Comparison of ENCODE assay signal across 10 cellular contexts in genomic region chr11:3169952-3170755, GRCh38. TPM values are rescaled to one million over a fixed set of nuclear protein-coding genes. Genes with fewer than 3 reads are reported as not detected.
DNase-seq lines count a peak whose midpoint lies in the region; ATAC-seq, FAIRE-seq and TF ChIP-seq lines count a peak whose summit lies in the region.
"Had no signal": no experiment of that assay in that cellular context is flagged by ENCODE, and none has a peak within 500 bp of the region (broad histone marks: within the 10 kb centered on the region; RNA-seq: fewer than 3 reads in every experiment).

No MANE protein-coding gene starts in this region.

- H3K27me3 ChIP-seq in H1 (replicated peaks in 1 of 4; ENCODE audit: control insufficient read depth in 3 of 4, extremely low read depth in 1 of 4, insufficient read depth in 3 of 4, low read length in 3 of 4) (peaks cover 0 to 22% (median 12%) of the 10 kb centered on the region in 4 experiments; a peak in 6 of 7 replicates), osteoblast (ENCODE audit: insufficient read depth, low read length) (no peaks in the 10 kb centered on the region)

- no peak overlapping the region for H3K4ac ChIP-seq in H1 (replicated peaks; ENCODE audit: insufficient read length, low read depth, low read length)

- H3K23ac ChIP-seq in H1 (ENCODE audit: insufficient read length), result no peak overlapping the region

- H3K9me3 ChIP-seq in H1 (ENCODE audit: insufficient read depth in 2 of 2, low read depth in 1 of 2, low read length in 1 of 2) (no peaks in the 10 kb centered on the region), osteoblast (ENCODE audit: low read depth, low read length) (no peaks in the 10 kb centered on the region)

- H3K36me3 Mint-ChIP-seq in CD14-positive monocyte, result no peaks in the 10 kb centered on the region

- no peak overlapping the region for H4K5ac ChIP-seq in H1 (ENCODE audit: insufficient read length, low read depth, low read length)

- 86% methylated on average over 15 of the region's 20 CpGs; no CpG with 5 or more reads in 1 of the 2 experiments for WGBS in H1 (ENCODE audit: extremely low coverage in 1 of 2, insufficient coverage in 1 of 2, insufficient read length in 1 of 2, insufficient replicate concordance in 2 of 2, low coverage in 1 of 2, low lambda C conversion rate in 2 of 2, missing lambda C conversion rate in 1 of 2), 2 experiments

- H2BK12ac ChIP-seq in H1 (ENCODE audit: low read depth, low read length), result 0 out of 2 replicates have a peak overlapping the region, but pooled peaks have one; percentile 21

- no peak for ATAC-seq in HG02678 (IDR thresholded peaks at IDR 0.05; ENCODE audit: unreplicated experiment)

- 0 out of 4 replicates have a peak overlapping the region, but pooled peaks of 1 of the 2 experiments have one; percentile 11 for H3K4me2 ChIP-seq in H1 (ENCODE audit: insufficient read depth in 1 of 2, low read depth in 2 of 2, low read length in 2 of 2)
- H3K4me2 ChIP-seq in osteoblast (ENCODE audit: insufficient read depth, low read length), result peak overlapping the region; percentile 99

- TF ChIP-seq EP300 in H1 (IDR thresholded peaks at IDR 0.05; ENCODE audit: borderline replicate concordance in 1 of 2, low read depth in 2 of 2, low read length in 2 of 2), result no peak

- H3K4me3 Mint-ChIP-seq in CD14-positive monocyte, result peak overlapping the region; percentile 71 to 88

- no peak overlapping the region for H2AK5ac ChIP-seq in H1 (ENCODE audit: low read depth, low read length)

- H3K36me3 ChIP-seq in H1 (ENCODE audit: control insufficient read depth in 2 of 4, insufficient read depth in 4 of 4, low read length in 3 of 4) (no peaks in the 10 kb centered on the region; a peak in 1 of 8 replicates), osteoblast (ENCODE audit: insufficient read depth, low read length) (no peaks in the 10 kb centered on the region)

- TF ChIP-seq POLR2A in H1 (IDR thresholded peaks at IDR 0.05; ENCODE audit: control extremely low read depth in 1 of 2, low read depth in 2 of 2, low read length in 2 of 2), result no peak

- H3K27ac ChIP-seq in H1 (ENCODE audit: low read depth, low read length) (no peak overlapping the region), osteoblast (ENCODE audit: low read depth, low read length) (peak overlapping the region; percentile 80)

- DNase-seq in CD14-positive monocyte (ENCODE audit: low spot score), result no peak
- peak; percentile 71 for DNase-seq in M059J (ENCODE audit: low read depth)
- no peak for DNase-seq in H1 (ENCODE audit: low read depth in 1 of 2, low spot score in 2 of 2)
- DNase-seq in osteoblast (ENCODE audit: insufficient read length, low spot score, missing footprints), result peak; percentile 68
- DNase-seq in activated effector memory CD4-positive, alpha-beta T cell treated with Interleukin-2 at 50 U/mL for 16 hours, result no peak
- no peak for DNase-seq in GM20000 (ENCODE audit: low spot score)
- no peak for DNase-seq in NCI-H526 (lab: John Stamatoyannopoulos, UW)

- no peak overlapping the region; a peak in 1 of 7 replicates for H3K9ac ChIP-seq in H1 (replicated peaks in 1 of 4; ENCODE audit: extremely low read depth in 1 of 4, low read depth in 3 of 4, low read length in 3 of 4)

- H3K4me3 ChIP-seq in H1 (ENCODE audit: extremely low read depth in 1 of 4, insufficient read depth in 2 of 4, low read depth in 3 of 4, low read length in 4 of 4) (no peak overlapping the region), osteoblast (ENCODE audit: insufficient read depth, low read length) (peak overlapping the region; percentile 77)

- H2BK120ac ChIP-seq in H1 (replicated peaks; ENCODE audit: low read depth, low read length), result no peak overlapping the region

- H3K23me2 ChIP-seq in H1 (ENCODE audit: low read depth, low read length), result peaks cover 12% of the 10 kb centered on the region; the same call in 1 of the 2 replicates

- H2AFZ ChIP-seq in H1 (ENCODE audit: low read length), result no peak overlapping the region
- peak overlapping the region; percentile 97 for H2AFZ ChIP-seq in osteoblast (ENCODE audit: low read length)

- no peak for TF ChIP-seq RAD21 in H1 (IDR thresholded peaks at IDR 0.05 in 1 of 2, conservative IDR thresholded peaks at IDR 0.05 in 1 of 2; ENCODE audit: low read depth in 2 of 2, low read length in 2 of 2)

- no peak overlapping the region for H3K27ac Mint-ChIP-seq in CD14-positive monocyte

- H2BK20ac ChIP-seq in H1 (ENCODE audit: low read length), result peak overlapping the region; percentile 53; the same call in 1 of the 2 replicates

- CTCF ChIA-PET in H1 (lab: Charles Lee; ENCODE audit: partially characterized antibody), result interaction anchor here (0.8 to 3.0 kb wide), 18 partner anchors 10 to 133 kb away, joined by 3 to 14 read pairs (median 4); no protein-coding TSS in a partner anchor

- H3K14ac ChIP-seq in H1 (ENCODE audit: insufficient read length), result no peak overlapping the region

- TF ChIP-seq CTCF in CD14-positive monocyte (IDR thresholded peaks at IDR 0.05) (no peak), H1 (IDR thresholded peaks at IDR 0.05; ENCODE audit: control extremely low read depth in 1 of 3, insufficient read depth in 1 of 3, low read depth in 1 of 3, low read length in 3 of 3) (no peak), osteoblast (IDR thresholded peaks at IDR 0.05; ENCODE audit: extremely low read depth, low read depth, low read length) (no peak), GM20000 (IDR thresholded peaks at IDR 0.05; ENCODE audit: extremely low read depth, missing control alignments) (no peak)

- POLR2A ChIA-PET in H1 (lab: Charles Lee; ENCODE audit: partially characterized antibody), result interaction anchor here (0.5 to 1.6 kb wide), 5 partner anchors 9 to 211 kb away, joined by 3 to 4 read pairs (median 3); no protein-coding TSS in a partner anchor

- peak overlapping the region; percentile 39; the same call in 1 of the 2 replicates for H4K8ac ChIP-seq in H1 (ENCODE audit: extremely low read depth, insufficient read depth, low read length)

- H3K18ac ChIP-seq in H1 (ENCODE audit: extremely low read depth, low read length), result peak overlapping the region; percentile 21; the same call in 1 of the 2 replicates

- H4K91ac ChIP-seq in H1 (replicated peaks; ENCODE audit: insufficient read length, low read length), result no peak overlapping the region

- peaks cover 29% of the 10 kb centered on the region for H3K4me1 Mint-ChIP-seq in CD14-positive monocyte

- H2BK5ac ChIP-seq in H1 (ENCODE audit: low read depth, low read length), result peak overlapping the region; percentile 46; the same call in 1 of the 2 replicates

- H4K20me1 ChIP-seq in H1 (replicated peaks in 1 of 2; ENCODE audit: control insufficient read depth in 1 of 2, insufficient read depth in 2 of 2, low read length in 2 of 2) (peaks cover 0 to 9% of the 10 kb centered on the region in 2 experiments), osteoblast (ENCODE audit: insufficient read depth, low read length) (no peaks in the 10 kb centered on the region)

- intact Hi-C loops in CD14-positive monocyte (cut with micrococcal nuclease), result no loop called here

- no peak overlapping the region for H3K56ac ChIP-seq in H1 (replicated peaks; ENCODE audit: insufficient read length, low read depth, low read length)

- H3K79me1 ChIP-seq in H1 (ENCODE audit: low read depth, low read length), result no peaks in the 10 kb centered on the region; the same call in 1 of the 2 replicates

- H3K9me3 Mint-ChIP-seq in CD14-positive monocyte, result peaks cover 0 to 2% (median 0%) of the 10 kb centered on the region in 7 donors
- H3K9me3 Mint-ChIP-seq: activated naive CD4-positive, alpha-beta T cell treated with anti-CD3 and anti-CD28 coated beads, Interleukin-2, amount 50 U/mL, for 72 hours had no signal

- no peak for FAIRE-seq in H1 (lab: Jason Lieb, UNC)

- no peaks in the 10 kb centered on the region for H3K79me2 ChIP-seq in H1 (ENCODE audit: control insufficient read depth in 1 of 2, insufficient read depth in 2 of 2, low read length in 2 of 2)
- H3K79me2 ChIP-seq in osteoblast (ENCODE audit: insufficient read depth, low read length), result no peaks in the 10 kb centered on the region

- H3K4me1 ChIP-seq in H1 (replicated peaks in 1 of 4; ENCODE audit: control insufficient read depth in 3 of 4, insufficient read depth in 4 of 4, low read length in 3 of 4), result peaks cover 0 to 14% (median 5%) of the 10 kb centered on the region in 4 experiments; a peak in 6 of 7 replicates
- H3K4me1 ChIP-seq in osteoblast (ENCODE audit: insufficient read depth, low read length), result peaks cover 20% of the 10 kb centered on the region

- peak overlapping the region; percentile 32; the same call in 1 of the 2 replicates for H2BK15ac ChIP-seq in H1 (ENCODE audit: low read length)

- peaks cover 15 to 29% (median 21%) of the 10 kb centered on the region in 3 donors for H3K27me3 Mint-ChIP-seq in CD14-positive monocyte (ENCODE audit: low read depth in 3 of 3)

TF ChIP-seq in H1, 55 proteins besides CTCF, POLR2A, EP300 and RAD21 (continues in another document):
- TF ChIP-seq SUZ12 (IDR thresholded peaks at IDR 0.05; ENCODE audit: low read length) (no peak), RBBP5 (IDR thresholded peaks at IDR 0.05; ENCODE audit: borderline replicate concordance, low read depth, low read length) (no peak), SAP30 (IDR thresholded peaks at IDR 0.05; ENCODE audit: insufficient read depth, insufficient replicate concordance, low read length) (no peak)

RNA-seq across cellular contexts. Expression of gene OSBPL5, which starts 5.0 kb away (rescaled TPM):
- 1 to 10 TPM; 3.1 to 6.8 TPM for polyA plus RNA-seq in CD14-positive monocyte
- total RNA-seq in M059J (2014; rRNA removed; shearing (Covaris generic)), result 3.6 and 5.0 TPM in 2 replicates
- 7.9 and 9.9 TPM in 2 replicates for total RNA-seq in H1 (2021; fragmentation: NEBNext Ultra II Directional; extraction: Animal tissue kit (Norgen Biotek cat#: 25700))
- 3.4 and 6.0 TPM in 2 replicates for polyA plus RNA-seq in H1 (2011; rRNA removed)
- 5.8 TPM for polyA plus RNA-seq in H1 (2011; cell fraction: cytosol; rRNA removed)
- polyA plus RNA-seq in H1 (2011; cell fraction: nucleus; rRNA removed), result 19.5 TPM
- 3.8 to 7.3 TPM (median 6.6 TPM) in 4 replicates for polyA plus RNA-seq in H1 (2012, experiment 1 of 2)
- polyA plus RNA-seq in H1 (2012, experiment 2 of 2), result 4.9 TPM
- polyA plus RNA-seq in H1 (2013, experiment 1 of 2), result 3.3 TPM
- 2.9 TPM for polyA plus RNA-seq in H1 (2013, experiment 2 of 2)
- 4.3 and 5.5 TPM in 2 replicates for polyA minus RNA-seq in H1 (2011; rRNA and poly(A)+ RNA removed)
- polyA minus RNA-seq in H1 (2011; cell fraction: cytosol; rRNA and poly(A)+ RNA removed), result 9.7 TPM
- polyA minus RNA-seq in H1 (2011; cell fraction: nucleus; rRNA and poly(A)+ RNA removed), result 13.0 TPM
- 46.0 and 49.9 TPM in 2 replicates for total RNA-seq in osteoblast

RNA-seq across cellular contexts. Expression of gene MRGPRG, which starts 48.5 kb away (rescaled TPM):
- not detected for polyA plus RNA-seq in CD14-positive monocyte
- not detected in 2 replicates for total RNA-seq in M059J (2014; rRNA removed; shearing (Covaris generic))
- total RNA-seq in H1 (2021; fragmentation: NEBNext Ultra II Directional; extraction: Animal tissue kit (Norgen Biotek cat#: 25700)), result not detected in 2 replicates
- polyA plus RNA-seq in H1 (2011; rRNA removed), result not detected in 2 replicates
- polyA plus RNA-seq in H1 (2011; cell fraction: cytosol; rRNA removed), result not detected
- polyA plus RNA-seq in H1 (2011; cell fraction: nucleus; rRNA removed), result not detected
- polyA plus RNA-seq in H1 (2012, experiment 1 of 2), result not detected in 4 replicates
- not detected for polyA plus RNA-seq in H1 (2012, experiment 2 of 2)
- polyA plus RNA-seq in H1 (2013, experiment 1 of 2), result not detected
- not detected for polyA plus RNA-seq in H1 (2013, experiment 2 of 2)
- not detected in 2 replicates for polyA minus RNA-seq in H1 (2011; rRNA and poly(A)+ RNA removed)
- polyA minus RNA-seq in H1 (2011; cell fraction: cytosol; rRNA and poly(A)+ RNA removed), result not detected
- polyA minus RNA-seq in H1 (2011; cell fraction: nucleus; rRNA and poly(A)+ RNA removed), result not detected
- total RNA-seq in osteoblast, result not detected in 2 replicates
- total RNA-seq: activated naive CD4-positive, alpha-beta T cell treated with anti-CD3 and anti-CD28 coated beads, Interleukin-2, amount 50 U/mL, for 72 hours; HT1080 had no signal

Comparison
In these comparisons a context has a peak if more than half of its experiments do, and no peak if none do; other contexts are left out.
1. DNase-seq: peak in M059J (single experiment) and osteoblast (single experiment); none in CD14-positive monocyte (single experiment), H1 (0 of 2), activated effector memory CD4-positive, alpha-beta T cell treated with Interleukin-2 at 50 U/mL for 16 hours (single experiment), GM20000 (single experiment) and NCI-H526 (0 of 2).